In the genomic region with DNA sequence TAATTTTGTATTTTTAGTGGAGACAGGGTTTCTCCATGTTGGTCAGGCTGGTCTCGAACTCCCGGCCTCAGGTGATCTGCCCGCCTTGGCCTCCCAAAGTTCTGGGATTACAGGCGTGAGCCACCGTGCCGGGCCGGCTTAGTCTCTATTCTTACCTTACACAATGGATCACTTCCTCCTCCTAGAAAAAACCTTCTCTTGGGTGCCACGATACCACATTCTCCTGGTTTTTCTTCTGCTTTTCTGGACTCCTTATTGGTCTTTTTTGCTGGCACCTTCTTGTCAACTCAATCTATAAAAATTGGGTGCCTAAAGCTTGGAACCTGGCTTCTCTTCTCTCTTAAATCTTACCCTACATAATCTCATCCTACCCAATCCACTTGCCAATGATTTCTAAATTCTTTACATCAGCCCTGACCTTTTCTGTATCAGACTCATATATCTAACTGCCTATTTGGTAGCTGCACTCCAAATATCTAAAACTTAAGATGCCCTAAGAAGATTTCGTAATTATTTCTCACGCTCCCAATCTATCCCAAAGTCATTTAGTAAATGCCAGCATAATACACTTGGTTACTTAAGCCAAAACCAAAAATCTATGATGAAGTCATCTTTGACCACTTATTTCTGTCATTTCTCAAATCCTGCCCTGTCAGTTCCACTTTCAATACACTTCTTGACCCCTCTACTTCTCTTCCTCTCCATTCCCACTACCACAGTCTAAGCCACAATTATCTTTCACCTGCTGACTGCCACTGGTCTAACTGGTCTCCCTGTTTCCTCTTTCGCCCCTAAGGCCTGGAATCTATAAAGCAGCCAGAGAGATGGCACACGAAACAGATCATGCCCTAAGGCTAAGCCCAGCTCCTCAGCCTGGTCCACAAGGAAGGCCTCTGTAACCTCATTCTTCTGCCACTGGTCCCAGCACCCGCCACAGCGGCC, we compare ENCODE assay signal across 1 cellular context.
TF ChIP-seq lines count a peak whose summit lies in the region.

No MANE protein-coding gene starts in this region.

TF ChIP-seq in GM12878, 131 proteins besides CTCF, POLR2A, EP300 and RAD21 (continued from another document and continues in another):
- TF ChIP-seq ZBTB33 (IDR thresholded peaks at IDR 0.05) (no peak), TARDBP (IDR thresholded peaks at IDR 0.05; ENCODE audit: borderline replicate concordance) (no peak), CREB1 (IDR thresholded peaks at IDR 0.05; ENCODE audit: low read depth) (0 out of 2 replicates have a peak, but pooled peaks have one; percentile 8), ZSCAN29 (IDR thresholded peaks at IDR 0.05) (no peak), CHD2 (IDR thresholded peaks at IDR 0.05; ENCODE audit: borderline replicate concordance, low read depth, low read length) (no peak), HSF1 (IDR thresholded peaks at IDR 0.05; ENCODE audit: low read depth, low read length) (no peak), ATF2 (IDR thresholded peaks at IDR 0.05; ENCODE audit: low read length) (peak; percentile 43; the same call in 1 of the 2 replicates), BMI1 (IDR thresholded peaks at IDR 0.05; ENCODE audit: borderline replicate concordance) (no peak), ASH2L (IDR thresholded peaks at IDR 0.05; ENCODE audit: borderline replicate concordance, low read depth) (no peak), ZNF622 (IDR thresholded peaks at IDR 0.05) (no peak), ZNF384 (IDR thresholded peaks at IDR 0.05; ENCODE audit: borderline replicate concordance, low read depth, low read length) (no peak), WRNIP1 (IDR thresholded peaks at IDR 0.05; ENCODE audit: borderline replicate concordance, low read depth, low read length) (no peak), SIX5 (IDR thresholded peaks at IDR 0.05; ENCODE audit: low read depth, low read length, severe bottlenecking) (no peak), CBX5 (IDR thresholded peaks at IDR 0.05; ENCODE audit: low read depth) (no peak), E2F8 (IDR thresholded peaks at IDR 0.05; ENCODE audit: low read depth, partially characterized antibody) (no peak), BCL11A (IDR thresholded peaks at IDR 0.05; ENCODE audit: low read depth, low read length) (0 out of 2 replicates have a peak, but pooled peaks have one; percentile 8), SUPT20H (IDR thresholded peaks at IDR 0.05; ENCODE audit: borderline replicate concordance, control insufficient read depth, low read depth, low read length) (no peak), HDAC2 (IDR thresholded peaks at IDR 0.05) (no peak), HDGF (IDR thresholded peaks at IDR 0.05) (no peak), IKZF1 (conservative IDR thresholded peaks at IDR 0.05) (no peak), DPF2 (IDR thresholded peaks at IDR 0.05) (no peak), SPI1 (IDR thresholded peaks at IDR 0.05; ENCODE audit: borderline replicate concordance, insufficient read depth, low read depth, low read length) (peak; percentile 57; the same call in 1 of the 2 replicates), KLF5 (IDR thresholded peaks at IDR 0.05; ENCODE audit: partially characterized antibody) (no peak), CHD1 (IDR thresholded peaks at IDR 0.05; ENCODE audit: low read depth, low read length) (no peak), MLLT1 (IDR thresholded peaks at IDR 0.05) (no peak), FOXK2 (IDR thresholded peaks at IDR 0.05) (no peak), POLR2AphosphoS5 (IDR thresholded peaks at IDR 0.05; ENCODE audit: low read length) (peak; percentile 22; the same call in 1 of the 2 replicates), BHLHE40 (IDR thresholded peaks at IDR 0.05; ENCODE audit: borderline replicate concordance in 1 of 2, low read depth in 2 of 2, low read length in 1 of 2) (no peak), IKZF2 (IDR thresholded peaks at IDR 0.05) (peak; percentile 46 to 52; a peak in 3 of 4 replicates), RCOR1 (conservative IDR thresholded peaks at IDR 0.05; ENCODE audit: low read depth, low read length) (no peak), JUNB (IDR thresholded peaks at IDR 0.05) (peak; percentile 50), IRF4 (IDR thresholded peaks at IDR 0.05; ENCODE audit: low read depth, low read length) (no peak), ESRRA (IDR thresholded peaks at IDR 0.05; ENCODE audit: low read length) (no peak), TAF1 (IDR thresholded peaks at IDR 0.05; ENCODE audit: borderline replicate concordance, low read depth, low read length) (no peak), GABPA (IDR thresholded peaks at IDR 0.05; ENCODE audit: low read depth) (no peak), MTA2 (IDR thresholded peaks at IDR 0.05; ENCODE audit: low read depth) (peak; percentile 14; the same call in 1 of the 2 replicates)
- TF ChIP-seq, protein P1, sequence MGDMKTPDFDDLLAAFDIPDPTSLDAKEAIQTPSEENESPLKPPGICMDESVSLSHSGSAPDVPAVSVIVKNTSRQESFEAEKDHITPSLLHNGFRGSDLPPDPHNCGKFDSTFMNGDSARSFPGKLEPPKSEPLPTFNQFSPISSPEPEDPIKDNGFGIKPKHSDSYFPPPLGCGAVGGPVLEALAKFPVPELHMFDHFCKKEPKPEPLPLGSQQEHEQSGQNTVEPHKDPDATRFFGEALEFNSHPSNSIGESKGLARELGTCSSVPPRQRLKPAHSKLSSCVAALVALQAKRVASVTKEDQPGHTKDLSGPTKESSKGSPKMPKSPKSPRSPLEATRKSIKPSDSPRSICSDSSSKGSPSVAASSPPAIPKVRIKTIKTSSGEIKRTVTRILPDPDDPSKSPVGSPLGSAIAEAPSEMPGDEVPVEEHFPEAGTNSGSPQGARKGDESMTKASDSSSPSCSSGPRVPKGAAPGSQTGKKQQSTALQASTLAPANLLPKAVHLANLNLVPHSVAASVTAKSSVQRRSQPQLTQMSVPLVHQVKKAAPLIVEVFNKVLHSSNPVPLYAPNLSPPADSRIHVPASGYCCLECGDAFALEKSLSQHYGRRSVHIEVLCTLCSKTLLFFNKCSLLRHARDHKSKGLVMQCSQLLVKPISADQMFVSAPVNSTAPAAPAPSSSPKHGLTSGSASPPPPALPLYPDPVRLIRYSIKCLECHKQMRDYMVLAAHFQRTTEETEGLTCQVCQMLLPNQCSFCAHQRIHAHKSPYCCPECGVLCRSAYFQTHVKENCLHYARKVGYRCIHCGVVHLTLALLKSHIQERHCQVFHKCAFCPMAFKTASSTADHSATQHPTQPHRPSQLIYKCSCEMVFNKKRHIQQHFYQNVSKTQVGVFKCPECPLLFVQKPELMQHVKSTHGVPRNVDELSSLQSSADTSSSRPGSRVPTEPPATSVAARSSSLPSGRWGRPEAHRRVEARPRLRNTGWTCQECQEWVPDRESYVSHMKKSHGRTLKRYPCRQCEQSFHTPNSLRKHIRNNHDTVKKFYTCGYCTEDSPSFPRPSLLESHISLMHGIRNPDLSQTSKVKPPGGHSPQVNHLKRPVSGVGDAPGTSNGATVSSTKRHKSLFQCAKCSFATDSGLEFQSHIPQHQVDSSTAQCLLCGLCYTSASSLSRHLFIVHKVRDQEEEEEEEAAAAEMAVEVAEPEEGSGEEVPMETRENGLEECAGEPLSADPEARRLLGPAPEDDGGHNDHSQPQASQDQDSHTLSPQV (IDR thresholded peaks at IDR 0.05): no peak
- TF ChIP-seq, protein P2, sequence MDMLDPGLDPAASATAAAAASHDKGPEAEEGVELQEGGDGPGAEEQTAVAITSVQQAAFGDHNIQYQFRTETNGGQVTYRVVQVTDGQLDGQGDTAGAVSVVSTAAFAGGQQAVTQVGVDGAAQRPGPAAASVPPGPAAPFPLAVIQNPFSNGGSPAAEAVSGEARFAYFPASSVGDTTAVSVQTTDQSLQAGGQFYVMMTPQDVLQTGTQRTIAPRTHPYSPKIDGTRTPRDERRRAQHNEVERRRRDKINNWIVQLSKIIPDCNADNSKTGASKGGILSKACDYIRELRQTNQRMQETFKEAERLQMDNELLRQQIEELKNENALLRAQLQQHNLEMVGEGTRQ (IDR thresholded peaks at IDR 0.05; ENCODE audit: borderline replicate concordance, low read depth, low read length): no peak
- TF ChIP-seq, protein P3, sequence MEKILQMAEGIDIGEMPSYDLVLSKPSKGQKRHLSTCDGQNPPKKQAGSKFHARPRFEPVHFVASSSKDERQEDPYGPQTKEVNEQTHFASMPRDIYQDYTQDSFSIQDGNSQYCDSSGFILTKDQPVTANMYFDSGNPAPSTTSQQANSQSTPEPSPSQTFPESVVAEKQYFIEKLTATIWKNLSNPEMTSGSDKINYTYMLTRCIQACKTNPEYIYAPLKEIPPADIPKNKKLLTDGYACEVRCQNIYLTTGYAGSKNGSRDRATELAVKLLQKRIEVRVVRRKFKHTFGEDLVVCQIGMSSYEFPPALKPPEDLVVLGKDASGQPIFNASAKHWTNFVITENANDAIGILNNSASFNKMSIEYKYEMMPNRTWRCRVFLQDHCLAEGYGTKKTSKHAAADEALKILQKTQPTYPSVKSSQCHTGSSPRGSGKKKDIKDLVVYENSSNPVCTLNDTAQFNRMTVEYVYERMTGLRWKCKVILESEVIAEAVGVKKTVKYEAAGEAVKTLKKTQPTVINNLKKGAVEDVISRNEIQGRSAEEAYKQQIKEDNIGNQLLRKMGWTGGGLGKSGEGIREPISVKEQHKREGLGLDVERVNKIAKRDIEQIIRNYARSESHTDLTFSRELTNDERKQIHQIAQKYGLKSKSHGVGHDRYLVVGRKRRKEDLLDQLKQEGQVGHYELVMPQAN (conservative IDR thresholded peaks at IDR 0.05): no peak
